8 cellular contexts compared by ENCODE assay signal in genomic region chr1:203795382-203796222, GRCh38. TPM values are rescaled to one million over a fixed set of nuclear protein-coding genes. Genes with fewer than 3 reads are reported as not detected.
DNase-seq lines count a peak whose midpoint lies in the region; FAIRE-seq and TF ChIP-seq lines count a peak whose summit lies in the region.

TSS of gene ZBED6 (plus strand) at chr1:203795623. CDS start at chr1:203797523, 1,900 bp downstream.
TSS of gene ZC3H11A (plus strand) at chr1:203795623. CDS start at chr1:203817071, 21,448 bp downstream.

- H3K4me1 ChIP-seq in neutrophil (ENCODE audit: control insufficient read depth in 1 of 2, insufficient read depth in 1 of 2, low read depth in 1 of 2, low read length in 1 of 2) = peaks cover 18 to 21% of the 10 kb centered on the region in 2 experiments

- intact Hi-C loops in activated naive CD4-positive, alpha-beta T cell treated with anti-CD3 and anti-CD28 coated beads for 36 hours (cut with micrococcal nuclease) = loop anchor here (1.0 to 5.0 kb wide), 5 partner anchors 29 to 488 kb away; partner anchors contain the start of genes BTG2, LAX1 and SNRPE

- peak within 1 kb of the TSS; percentile 96 for H3K4me3 Mint-ChIP-seq in activated naive CD4-positive, alpha-beta T cell treated with anti-CD3 and anti-CD28 coated beads for 36 hours

- CTCF ChIA-PET in activated naive CD4-positive, alpha-beta T cell treated with anti-CD3 and anti-CD28 coated beads for 36 hours (lab: Charles Lee) = no interaction called here

- no peaks in the 10 kb centered on the region for H3K9me3 ChIP-seq in neutrophil

- DNase-seq in GF-D8 (lab: John Stamatoyannopoulos, UW) (peak; percentile 94), HFF-Myc (ENCODE audit: extremely low read depth, low read depth) (peak; percentile 93), NAMALWA (ENCODE audit: low spot score) (peak; percentile 99), SK-N-DZ (ENCODE audit: low spot score) (peak; percentile 97), frontal cortex (ENCODE audit: low spot score in 2 of 2) (peak; percentile 83 to 91), substantia nigra (lab: John Stamatoyannopoulos, UW) (peak; percentile 81 to 99 (median 97))
- peak; percentile 100 for DNase-seq in activated naive CD4-positive, alpha-beta T cell treated with anti-CD3 and anti-CD28 coated beads for 36 hours

- H3K36me3 Mint-ChIP-seq in activated naive CD4-positive, alpha-beta T cell treated with anti-CD3 and anti-CD28 coated beads for 36 hours (ENCODE audit: low read depth) = peaks cover 37% of the 10 kb centered on the region

- H3K4me3 ChIP-seq in HFF-Myc (replicated peaks; ENCODE audit: low read depth, low read length) (peak within 1 kb of the TSS; percentile 59), neutrophil (ENCODE audit: low read depth in 1 of 2, low read length in 1 of 2) (peak within 1 kb of the TSS; percentile 83 to 90)

- peaks cover 47% of the 10 kb centered on the region for H3K4me1 Mint-ChIP-seq in activated naive CD4-positive, alpha-beta T cell treated with anti-CD3 and anti-CD28 coated beads for 36 hours (ENCODE audit: low read depth)

- no peaks in the 10 kb centered on the region for H3K9me3 Mint-ChIP-seq in activated naive CD4-positive, alpha-beta T cell treated with anti-CD3 and anti-CD28 coated beads for 36 hours

- peaks cover 18% of the 10 kb centered on the region for H3K36me3 ChIP-seq in neutrophil

- peak; percentile 31 for FAIRE-seq in frontal cortex (lab: Jason Lieb, UNC)

- no peaks in the 10 kb centered on the region for H3K27me3 ChIP-seq in neutrophil

- no peak for TF ChIP-seq CTCF in HFF-Myc (IDR thresholded peaks at IDR 0.05; ENCODE audit: low read depth, low read length, missing control alignments)
- peak; percentile 25 for TF ChIP-seq CTCF in neutrophil (IDR thresholded peaks at IDR 0.05)

- peak within 1 kb of the TSS; percentile 98 for H3K27ac Mint-ChIP-seq in activated naive CD4-positive, alpha-beta T cell treated with anti-CD3 and anti-CD28 coated beads for 36 hours

- H3K27ac ChIP-seq in neutrophil (peak within 1 kb of the TSS; percentile 90), substantia nigra (ENCODE audit: low read depth, low read length, poor library complexity, severe bottlenecking) (peak within 1 kb of the TSS; percentile 90)

- no peaks in the 10 kb centered on the region for H3K27me3 Mint-ChIP-seq in activated naive CD4-positive, alpha-beta T cell treated with anti-CD3 and anti-CD28 coated beads for 36 hours (ENCODE audit: low read depth)

RNA-seq across cellular contexts. Expression of gene ZBED6, which starts in this region (rescaled TPM):
- 1.8 and 2.8 TPM in 2 replicates for polyA plus RNA-seq in SK-N-DZ (2014; cell fraction: cytosol; rRNA removed)
- polyA plus RNA-seq in SK-N-DZ (2014; cell fraction: nucleus; rRNA removed) = 1.3 and 1.5 TPM in 2 replicates
- total RNA-seq in activated naive CD4-positive, alpha-beta T cell treated with anti-CD3 and anti-CD28 coated beads for 36 hours = 10 to 100 TPM; 23.3 to 23.6 TPM
- 4.5 TPM for total RNA-seq in frontal cortex

RNA-seq across cellular contexts. Expression of gene ZC3H11A, which starts in this region (rescaled TPM):
- polyA plus RNA-seq in SK-N-DZ (2014; cell fraction: cytosol; rRNA removed) = 76.0 and 87.5 TPM in 2 replicates
- 128 and 161 TPM in 2 replicates for polyA plus RNA-seq in SK-N-DZ (2014; cell fraction: nucleus; rRNA removed)
- 10 to 100 TPM; 78.4 to 80.9 TPM for total RNA-seq in activated naive CD4-positive, alpha-beta T cell treated with anti-CD3 and anti-CD28 coated beads for 36 hours
- total RNA-seq in frontal cortex = 65.2 TPM

Comparison
In these comparisons a context has a peak if more than half of its experiments do, and no peak if none do; other contexts are left out.
1. Peak in every context shown above with its lines: DNase-seq, H3K4me3 ChIP-seq and H3K27ac ChIP-seq.